38 cellular contexts compared by ENCODE assay signal in the genomic region with DNA sequence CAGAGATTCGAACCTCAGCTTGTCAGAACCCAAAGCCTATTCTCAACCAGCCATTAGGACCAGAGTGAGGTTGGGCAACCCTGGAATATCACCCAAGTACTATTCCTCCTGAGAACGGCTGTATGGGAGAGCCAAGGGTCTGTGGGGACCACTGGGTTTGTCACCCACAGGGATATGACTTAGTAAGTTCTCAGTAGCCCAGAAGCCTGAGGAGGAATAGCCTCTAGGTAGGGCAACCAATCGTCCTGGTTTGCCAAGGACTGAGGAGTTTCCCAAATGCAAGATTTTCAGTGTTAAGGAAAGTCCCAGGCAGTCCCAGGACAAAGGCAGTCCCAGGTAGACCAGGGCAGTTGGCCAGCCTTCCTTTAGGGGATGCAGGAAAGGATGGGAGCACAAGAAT. TPM values are rescaled to one million over a fixed set of nuclear protein-coding genes. Genes with fewer than 3 reads are reported as not detected.
"Had no signal": no experiment of that assay in that cellular context is flagged by ENCODE, and none has a peak within 500 bp of the region (broad histone marks: within the 10 kb centered on the region; RNA-seq: fewer than 3 reads in every experiment).

No MANE protein-coding gene starts in this region.

- H3K27ac ChIP-seq: adrenal gland, body of pancreas, brain microvascular endothelial cell, breast epithelium, cardiac muscle cell, VCaP had no signal

- H3K4me3 ChIP-seq: adrenal gland, body of pancreas, breast epithelium, cardiac muscle cell had no signal

- H3K36me3 ChIP-seq: adrenal gland, brain microvascular endothelial cell, breast epithelium, cardiac muscle cell had no signal

- H3K4me1 ChIP-seq: breast epithelium had no signal

- ATAC-seq: activated CD8-positive, alpha-beta T cell treated with anti-CD3 and anti-CD28 coated beads for 36 hours; activated naive CD4-positive, alpha-beta T cell treated with anti-CD3 and anti-CD28 coated beads, Interleukin-2, amount 50 U/mL, for 72 hours; activated T-cell treated with anti-CD3 and anti-CD28 coated beads, Interleukin-2, amount 50 U/mL, for 4 hours; activated T-cell treated with anti-CD3 and anti-CD28 coated beads, Interleukin-2, amount 50 U/mL, for 72 hours; activated T-helper 17 cell treated with anti-CD3 and anti-CD28 coated beads, Interleukin-2, amount 50 U/mL, for 72 hours; body of pancreas; T-cell had no signal

- H3K9me3 ChIP-seq: adrenal gland, body of pancreas, breast epithelium had no signal

- H3K27me3 ChIP-seq: adrenal gland, body of pancreas, brain microvascular endothelial cell, cardiac muscle cell had no signal

- DNase-seq: activated B cell treated with CpG ODN at 0.5 μM for 24 hours; activated CD4-positive, alpha-beta memory T cell treated with anti-CD3 and anti-CD28 coated beads for 36 hours; activated CD4-positive, alpha-beta T cell treated with anti-CD3 and anti-CD28 coated beads for 4 hours; activated CD4-positive, alpha-beta T cell treated with anti-CD3 and anti-CD28 coated beads, Interleukin-2, amount 10 ng/mL, durations not matched to agents 24 days and 14 days; activated CD4-positive, alpha-beta T cell treated with anti-CD3 and anti-CD28 coated beads, Interleukin-2, amount 50 U/mL, for 1 hour; activated CD4-positive, alpha-beta T cell treated with anti-CD3 and anti-CD28 coated beads, Interleukin-2, amount 50 U/mL, for 4 hours; activated CD4-positive, CD25-positive, alpha-beta regulatory T cell treated with anti-CD3 and anti-CD28 coated beads, Interleukin-2, amount 50 U/mL, for 72 hours; activated CD8-positive, alpha-beta memory T cell treated with anti-CD3 and anti-CD28 coated beads, Interleukin-2, amount 50 U/mL, for 4 hours; activated CD8-positive, alpha-beta T cell treated with anti-CD3 and anti-CD28 coated beads for 36 hours; activated effector memory CD4-positive, alpha-beta T cell treated with anti-CD3 and anti-CD28 coated beads, Interleukin-2, amount 50 U/mL, for 16 hours; activated gamma-delta T cell treated with Interleukin-2 at 50 U/mL for 16 hours; activated naive CD4-positive, alpha-beta T cell; activated naive CD4-positive, alpha-beta T cell treated with anti-CD3 and anti-CD28 coated beads for 36 hours; activated naive CD4-positive, alpha-beta T cell treated with anti-CD3 and anti-CD28 coated beads, Interleukin-2, amount 50 U/mL, for 16 hours; activated naive CD8-positive, alpha-beta T cell treated with anti-CD3 and anti-CD28 coated beads for 36 hours; activated T-cell treated with anti-CD3 and anti-CD28 coated beads for 4 hours; activated T-cell treated with anti-CD3 and anti-CD28 coated beads, Interleukin-2, amount 50 U/mL, for 1 hour; activated T-cell treated with anti-CD3 and anti-CD28 coated beads, Interleukin-2, amount 50 U/mL, for 4 hours; activated T-cell treated with anti-CD3 and anti-CD28 coated beads, Interleukin-2, amount 50 U/mL, for 72 hours; adrenal gland; amniotic stem cell; aorta; brain microvascular endothelial cell; caudate nucleus; cerebellar nuclear complex; T-cell; T-helper 2 cell; T-helper 9 cell had no signal

- FAIRE-seq: astrocyte, TTC549 had no signal

RNA-seq across cellular contexts. Expression of gene PNLIPRP2, which starts 46.7 kb away (rescaled TPM):
- total RNA-seq: activated B cell treated with CpG ODN at 0.5 μM for 24 hours; activated CD4-positive, alpha-beta memory T cell treated with anti-CD3 and anti-CD28 coated beads for 36 hours; activated CD4-positive, alpha-beta T cell treated with anti-CD3 and anti-CD28 coated beads, Interleukin-2, amount 10 ng/mL, durations not matched to agents 24 days and 14 days; activated CD8-positive, alpha-beta memory T cell treated with anti-CD3 and anti-CD28 coated beads for 36 hours; activated CD8-positive, alpha-beta T cell treated with anti-CD3 and anti-CD28 coated beads for 36 hours; activated naive CD4-positive, alpha-beta T cell treated with anti-CD3 and anti-CD28 coated beads for 36 hours; activated naive CD4-positive, alpha-beta T cell treated with anti-CD3 and anti-CD28 coated beads, Interleukin-2, amount 50 U/mL, for 72 hours; activated naive CD8-positive, alpha-beta T cell treated with anti-CD3 and anti-CD28 coated beads for 36 hours; activated T-cell treated with anti-CD3 and anti-CD28 coated beads, Interleukin-2, amount 50 U/mL, for 72 hours; activated T-helper 1 cell treated with anti-CD3 and anti-CD28 coated beads, Interleukin-12 subunit alpha, Interleukin-12 subunit beta, Interleukin-2, Interleukin-4 antibody, amounts not matched to agents 30 ng/mL and 10 ng/mL and 1 ng/mL, durations not matched to agents 14 hours and 24 hours and 36 hours; activated T-helper 17 cell treated with anti-CD3 and anti-CD28 coated beads, Interleukin-2, amount 50 U/mL, for 72 hours; astrocyte; breast epithelium; cardiac muscle cell had no signal
- polyA plus RNA-seq: cardiac muscle cell had no signal
